ENCODE assay signal across 11 cellular contexts in genomic region chr14:60166144-60166543, GRCh38. TPM values are rescaled to one million over a fixed set of nuclear protein-coding genes. Genes with fewer than 3 reads are reported as not detected.
DNase-seq lines count a peak whose midpoint lies in the region; ATAC-seq and TF ChIP-seq lines count a peak whose summit lies in the region.
"Had no signal": no experiment of that assay in that cellular context is flagged by ENCODE, and none has a peak within 500 bp of the region (broad histone marks: within the 10 kb centered on the region; RNA-seq: fewer than 3 reads in every experiment).

No MANE protein-coding gene starts in this region.

- in situ Hi-C loops in mammary epithelial cell (cut with MboI; ENCODE audit: low sequenced_read_pairs in 2 of 2), result no loop called here

- DNase-seq in Karpas-422, result peak; percentile 66
- DNase-seq in mammary epithelial cell, result no peak
- no peak for DNase-seq in NCI-H2227 (lab: John Stamatoyannopoulos, UW; ENCODE audit: unreplicated experiment)
- no peak for DNase-seq in D341Med (ENCODE audit: low spot score)
- no peak for DNase-seq in HuH-7.5 (ENCODE audit: low spot score)
- DNase-seq: GDM1, SW 1271 had no signal

- H3K36me3 ChIP-seq in BLaER1 treated with 17β-estradiol and CSF1 and Interleukin-3, amounts not matched to agents 10 nM and 100 nM, result peaks cover 0 to 20% (median 5%) of the 10 kb centered on the region in 11 experiments; a peak in 9 of 22 replicates
- no peaks in the 10 kb centered on the region for H3K36me3 ChIP-seq in Karpas-422 (ENCODE audit: insufficient read depth, low read length)
- no peaks in the 10 kb centered on the region for H3K36me3 ChIP-seq in mammary epithelial cell (ENCODE audit: insufficient read depth, low read length)
- H3K36me3 ChIP-seq in neutrophil, result peaks cover 3% of the 10 kb centered on the region
- H3K36me3 ChIP-seq: cardiac muscle cell had no signal

- intact Hi-C loops in mammary epithelial cell (cut with micrococcal nuclease), result no loop called here

- peaks cover 0 to 3% (median 0%) of the 10 kb centered on the region in 11 experiments; a peak in 2 of 22 replicates for H3K9me3 ChIP-seq in BLaER1 treated with 17β-estradiol and CSF1 and Interleukin-3, amounts not matched to agents 10 nM and 100 nM (replicated peaks in 1 of 11)
- H3K9me3 ChIP-seq in Karpas-422 (ENCODE audit: low read length), result no peaks in the 10 kb centered on the region
- no peaks in the 10 kb centered on the region for H3K9me3 ChIP-seq in mammary epithelial cell (replicated peaks; ENCODE audit: insufficient read depth, low read length)
- no peaks in the 10 kb centered on the region for H3K9me3 ChIP-seq in neutrophil

- H3K79me2 ChIP-seq in Karpas-422 (ENCODE audit: low read length) (peaks cover 35% of the 10 kb centered on the region), mammary epithelial cell (ENCODE audit: insufficient read depth, low read length) (peaks cover 33% of the 10 kb centered on the region)

- H3K9ac ChIP-seq in BLaER1 treated with 17β-estradiol and CSF1 and Interleukin-3, amounts not matched to agents 10 nM and 100 nM, result peak overlapping the region in 4 of 11 experiments; percentile 92 to 97 (median 94); a peak in 3 of 22 replicates
- H3K9ac ChIP-seq in Karpas-422 (ENCODE audit: low read length) (peak overlapping the region; percentile 81), mammary epithelial cell (ENCODE audit: insufficient read depth, low read length) (no peak overlapping the region)

- ATAC-seq in HG03045 (IDR thresholded peaks at IDR 0.05; ENCODE audit: unreplicated experiment), result no peak

- dilution Hi-C loops in mammary epithelial cell (cut with HindIII; ENCODE audit: low sequenced_read_pairs), result no loop called here

- H3K27me3 ChIP-seq in BLaER1 treated with 17β-estradiol and CSF1 and Interleukin-3, amounts not matched to agents 10 nM and 100 nM, result no peaks in the 10 kb centered on the region
- H3K27me3 ChIP-seq in Karpas-422 (ENCODE audit: low read length), result no peaks in the 10 kb centered on the region
- H3K27me3 ChIP-seq in mammary epithelial cell (ENCODE audit: insufficient read depth, low read length), result no peaks in the 10 kb centered on the region
- H3K27me3 ChIP-seq in neutrophil, result no peaks in the 10 kb centered on the region
- H3K27me3 ChIP-seq: cardiac muscle cell had no signal

- no peaks in the 10 kb centered on the region for H3K9me2 ChIP-seq in Karpas-422 (replicated peaks; ENCODE audit: insufficient read depth, low read length)

- no TSS peak for BruUV-seq in mammary epithelial cell (replicated peaks; lab: Mats Ljungman, UMichigan)

- H3K4me2 ChIP-seq in BLaER1 treated with 17β-estradiol and CSF1 and Interleukin-3, amounts not matched to agents 10 nM and 100 nM, result peak overlapping the region; percentile 64 to 90 (median 78)
- H3K4me2 ChIP-seq in Karpas-422 (ENCODE audit: low read depth, low read length, poor library complexity, severe bottlenecking) (peak overlapping the region; percentile 87), mammary epithelial cell (ENCODE audit: insufficient read depth, low read depth, low read length) (no peak overlapping the region)

- peak overlapping the region; percentile 91 for H2AFZ ChIP-seq in Karpas-422 (ENCODE audit: low read length)
- H2AFZ ChIP-seq in mammary epithelial cell (ENCODE audit: low read depth, low read length), result peak overlapping the region; percentile 93

- H3K4me3 ChIP-seq in BLaER1 treated with 17β-estradiol and CSF1 and Interleukin-3, amounts not matched to agents 10 nM and 100 nM, result no peak overlapping the region
- H3K4me3 ChIP-seq in Karpas-422 (ENCODE audit: low read length) (peak overlapping the region; percentile 83; the same call in 1 of the 2 replicates), mammary epithelial cell (replicated peaks in 1 of 3; ENCODE audit: insufficient read depth in 1 of 3, low read depth in 2 of 3, low read length in 3 of 3) (no peak overlapping the region), neutrophil (ENCODE audit: low read depth in 1 of 2, low read length in 1 of 2) (no peak overlapping the region)

- CTCF ChIA-PET in mammary epithelial cell (lab: Charles Lee; ENCODE audit: low non-redundant PET), result no interaction called here

- H3K4me1 ChIP-seq in BLaER1 treated with 17β-estradiol and CSF1 and Interleukin-3, amounts not matched to agents 10 nM and 100 nM, result peaks cover 22 to 42% (median 33%) of the 10 kb centered on the region in 10 experiments
- H3K4me1 ChIP-seq in Karpas-422 (ENCODE audit: low read length), result peaks cover 39% of the 10 kb centered on the region
- H3K4me1 ChIP-seq in mammary epithelial cell (ENCODE audit: insufficient read depth, low read length), result peaks cover 8% of the 10 kb centered on the region
- peaks cover 40 to 44% of the 10 kb centered on the region in 2 experiments for H3K4me1 ChIP-seq in neutrophil (ENCODE audit: control insufficient read depth in 1 of 2, insufficient read depth in 1 of 2, low read depth in 1 of 2, low read length in 1 of 2)

- peak overlapping the region in 5 of 11 experiments; percentile 93 to 97 (median 95); a peak in 5 of 22 replicates for H3K27ac ChIP-seq in BLaER1 treated with 17β-estradiol and CSF1 and Interleukin-3, amounts not matched to agents 10 nM and 100 nM
- H3K27ac ChIP-seq in Karpas-422 (ENCODE audit: low read length), result peak overlapping the region; percentile 71; the same call in 1 of the 2 replicates
- no peak overlapping the region for H3K27ac ChIP-seq in mammary epithelial cell (ENCODE audit: insufficient read depth, low read depth, low read length)
- H3K27ac ChIP-seq in neutrophil, result peak overlapping the region; percentile 96

- 96% methylated on average over 3 of the region's 3 CpGs for WGBS in mammary epithelial cell (ENCODE audit: low coverage, missing lambda C conversion rate)

- TF ChIP-seq CTCF in mammary epithelial cell (conservative IDR thresholded peaks at IDR 0.05 in 1 of 2, IDR thresholded peaks at IDR 0.05 in 1 of 2; ENCODE audit: extremely low read depth in 1 of 2, insufficient read depth in 1 of 2, low read depth in 1 of 2, low read length in 2 of 2), result no peak
- TF ChIP-seq CTCF in neutrophil (IDR thresholded peaks at IDR 0.05), result no peak

- H4K20me1 ChIP-seq in BLaER1 treated with 17β-estradiol and CSF1 and Interleukin-3, amounts not matched to agents 10 nM and 100 nM, result no peaks in the 10 kb centered on the region
- no peaks in the 10 kb centered on the region for H4K20me1 ChIP-seq in Karpas-422 (ENCODE audit: insufficient read depth, low read depth, low read length)
- no peaks in the 10 kb centered on the region for H4K20me1 ChIP-seq in mammary epithelial cell (ENCODE audit: insufficient read depth, low read length)

RNA-seq across cellular contexts. Expression of gene DHRS7, which starts 0.9 kb away (rescaled TPM):
- 155 and 162 TPM in 2 replicates for total RNA-seq in Karpas-422 (2014; rRNA removed; shearing (Covaris generic); ENCODE audit: low replicate concordance)
- total RNA-seq in mammary epithelial cell, result 10 to 100 TPM; 73.0 to 85.0 TPM
- polyA plus RNA-seq in mammary epithelial cell, result 69.0 TPM
- 46.9 TPM for polyA minus RNA-seq in mammary epithelial cell
